Comparison of ENCODE assay signal across 17 cellular contexts in the genomic region with DNA sequence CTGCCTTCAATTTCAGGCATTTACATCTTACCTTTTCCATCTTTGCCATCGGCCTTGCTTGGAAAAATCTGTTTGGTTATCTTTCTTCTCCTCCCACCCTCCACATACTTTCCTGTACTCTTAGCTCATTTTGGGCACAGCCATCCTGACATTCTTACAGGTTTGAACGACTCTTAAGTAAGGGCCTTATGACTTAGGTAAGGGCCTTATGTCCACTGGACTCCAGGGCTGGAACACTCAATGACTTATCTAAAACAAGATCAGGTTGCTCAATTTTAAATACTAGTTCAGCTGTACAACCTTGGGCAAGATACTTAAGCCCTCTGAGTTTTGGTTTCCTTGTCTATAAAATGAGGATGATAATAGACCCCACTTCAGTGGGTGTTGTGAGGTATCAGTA. TPM values are rescaled to one million over a fixed set of nuclear protein-coding genes. Genes with fewer than 3 reads are reported as not detected.
DNase-seq lines count a peak whose midpoint lies in the region; ATAC-seq and TF ChIP-seq lines count a peak whose summit lies in the region.
"Had no signal": no experiment of that assay in that cellular context is flagged by ENCODE, and none has a peak within 500 bp of the region (broad histone marks: within the 10 kb centered on the region; RNA-seq: fewer than 3 reads in every experiment).

No MANE protein-coding gene starts in this region.

- peaks cover 65 to 68% of the 10 kb centered on the region in 2 donors for H3K4me1 Mint-ChIP-seq in natural killer cell
- H3K4me1 Mint-ChIP-seq in natural killer cell treated with Interleukin-12 subunit alpha and Interleukin-12 subunit beta and Interleukin-15 and Interleukin-18, amount 100 ng/mL, for 72 hours (ENCODE audit: low read depth in 2 of 2), result peaks cover 41 to 43% of the 10 kb centered on the region in 2 donors
- no peaks in the 10 kb centered on the region for H3K4me1 Mint-ChIP-seq in neural crest cell
- H3K4me1 Mint-ChIP-seq: CD4-positive, alpha-beta memory T cell had no signal

- no peak for ATAC-seq in natural killer cell
- ATAC-seq in natural killer cell treated with Interleukin-12 subunit alpha and Interleukin-12 subunit beta and Interleukin-15 and Interleukin-18, amount 100 ng/mL, for 72 hours, result no peak
- peak; percentile 83 for ATAC-seq in left lung
- peak; percentile 91 for ATAC-seq in upper lobe of right lung
- no peak for ATAC-seq in GM19023 (IDR thresholded peaks at IDR 0.05; ENCODE audit: unreplicated experiment)
- ATAC-seq: HCT116 had no signal

- TF ChIP-seq CTCF in natural killer cell (IDR thresholded peaks at IDR 0.05) (no peak), left lung (IDR thresholded peaks at IDR 0.05) (no peak), neural crest cell (conservative IDR thresholded peaks at IDR 0.05) (no peak), upper lobe of right lung (IDR thresholded peaks at IDR 0.05) (no peak), coronary artery (IDR thresholded peaks at IDR 0.05) (no peak)

- H3K9me3 ChIP-seq in left lung, result peaks cover 0 to 6% of the 10 kb centered on the region in 2 donors
- no peaks in the 10 kb centered on the region for H3K9me3 ChIP-seq in upper lobe of right lung

- H3K4me3 ChIP-seq in left lung, result no peak overlapping the region
- no peak overlapping the region for H3K4me3 ChIP-seq in upper lobe of right lung
- H3K4me3 ChIP-seq in coronary artery, result no peak overlapping the region

- H3K4me1 ChIP-seq in left lung (peaks cover 9 to 32% of the 10 kb centered on the region in 2 donors), upper lobe of right lung (peaks cover 23% of the 10 kb centered on the region)

- H3K36me3 ChIP-seq in left lung (no peaks in the 10 kb centered on the region), upper lobe of right lung (no peaks in the 10 kb centered on the region)

- H3K27me3 ChIP-seq in left lung (no peaks in the 10 kb centered on the region), upper lobe of right lung (no peaks in the 10 kb centered on the region)

- H3K9me3 Mint-ChIP-seq in natural killer cell (no peaks in the 10 kb centered on the region), neural crest cell (peaks cover 12% of the 10 kb centered on the region)
- H3K9me3 Mint-ChIP-seq in natural killer cell treated with Interleukin-12 subunit alpha and Interleukin-12 subunit beta and Interleukin-15 and Interleukin-18, amount 100 ng/mL, for 72 hours, result no peaks in the 10 kb centered on the region

- H3K36me3 Mint-ChIP-seq in natural killer cell (no peaks in the 10 kb centered on the region), neural crest cell (ENCODE audit: low read depth) (peaks cover 16% of the 10 kb centered on the region)
- peaks cover 11% of the 10 kb centered on the region for H3K36me3 Mint-ChIP-seq in natural killer cell treated with Interleukin-12 subunit alpha and Interleukin-12 subunit beta and Interleukin-15 and Interleukin-18, amount 100 ng/mL, for 72 hours
- H3K36me3 Mint-ChIP-seq: CD4-positive, alpha-beta memory T cell had no signal

- H3K27me3 Mint-ChIP-seq in natural killer cell (ENCODE audit: low read depth in 2 of 2) (no peaks in the 10 kb centered on the region), neural crest cell (ENCODE audit: low read depth) (no peaks in the 10 kb centered on the region)
- H3K27me3 Mint-ChIP-seq in natural killer cell treated with Interleukin-12 subunit alpha and Interleukin-12 subunit beta and Interleukin-15 and Interleukin-18, amount 100 ng/mL, for 72 hours, result no peaks in the 10 kb centered on the region

- intact Hi-C loops in natural killer cell (cut with micrococcal nuclease), result no loop called here
- intact Hi-C loops in left lung (cut with DNase I), result no loop called here
- intact Hi-C loops in upper lobe of right lung (cut with DNase I), result no loop called here

- DNase-seq in natural killer cell, result no peak
- no peak for DNase-seq in natural killer cell treated with Interleukin-12 subunit alpha and Interleukin-12 subunit beta and Interleukin-15 and Interleukin-18, amount 100 ng/mL, for 72 hours (ENCODE audit: low spot score)
- DNase-seq in left lung, result no peak
- DNase-seq in neural crest cell (ENCODE audit: low read depth, low spot score), result no peak
- no peak for DNase-seq in upper lobe of right lung
- DNase-seq in COLO668 (lab: John Stamatoyannopoulos, UW; ENCODE audit: unreplicated experiment), result no peak
- DNase-seq in coronary artery (ENCODE audit: low spot score), result no peak
- DNase-seq: AML-193; C1 segment of cervical spinal cord; CD4-positive, alpha-beta memory T cell; COR-L47; DND-41; GDM1 had no signal

- H3K27ac Mint-ChIP-seq in natural killer cell (peak overlapping the region; percentile 14 to 64), neural crest cell (ENCODE audit: unreplicated experiment) (peak overlapping the region; percentile 60)
- peak overlapping the region in 1 of 2 donors; percentile 6 for H3K27ac Mint-ChIP-seq in natural killer cell treated with Interleukin-12 subunit alpha and Interleukin-12 subunit beta and Interleukin-15 and Interleukin-18, amount 100 ng/mL, for 72 hours
- H3K27ac Mint-ChIP-seq: CD4-positive, alpha-beta memory T cell had no signal

- H3K27ac ChIP-seq in left lung, result peak overlapping the region in 1 of 2 donors; percentile 61
- H3K27ac ChIP-seq in upper lobe of right lung, result no peak overlapping the region
- no peak overlapping the region for H3K27ac ChIP-seq in coronary artery
- H3K27ac ChIP-seq: 22Rv1, HL-60 had no signal

- H3K4me3 Mint-ChIP-seq in natural killer cell, result no peak overlapping the region
- no peak overlapping the region for H3K4me3 Mint-ChIP-seq in natural killer cell treated with Interleukin-12 subunit alpha and Interleukin-12 subunit beta and Interleukin-15 and Interleukin-18, amount 100 ng/mL, for 72 hours
- no peak overlapping the region for H3K4me3 Mint-ChIP-seq in neural crest cell
- H3K4me3 Mint-ChIP-seq: CD4-positive, alpha-beta memory T cell had no signal

RNA-seq across cellular contexts. Expression of gene C1orf21, which starts 40.9 kb away (rescaled TPM):
- total RNA-seq in natural killer cell (100 to 1,000 TPM in 1 of 3 donors, 10 to 100 TPM in 2; 84.3 to 111 (median 88.3) TPM), left lung (10 to 100 TPM; 52.5 to 75.3 TPM), neural crest cell (29.8 and 32.5 TPM in 2 replicates), upper lobe of right lung (78.8 TPM)
- total RNA-seq in natural killer cell treated with Interleukin-12 subunit alpha and Interleukin-12 subunit beta and Interleukin-15 and Interleukin-18, amount 100 ng/mL, for 72 hours, result 10 to 100 TPM; 18.0 to 28.3 TPM

Comparison
In these comparisons a context has a peak if more than half of its experiments do, and no peak if none do; other contexts are left out.
1. ATAC-seq: peak in left lung (single experiment) and upper lobe of right lung (single experiment); none in natural killer cell (0 of 3), natural killer cell treated with Interleukin-12 subunit alpha and Interleukin-12 subunit beta and Interleukin-15 and Interleukin-18, amount 100 ng/mL, for 72 hours (0 of 2) and GM19023 (single experiment).